9 cellular contexts compared by ENCODE assay signal in genomic region chr11:9758676-9759518, GRCh38.
DNase-seq lines count a peak whose midpoint lies in the region; ATAC-seq, FAIRE-seq and TF ChIP-seq lines count a peak whose summit lies in the region.
"Had no signal": no experiment of that assay in that cellular context is flagged by ENCODE, and none has a peak within 500 bp of the region (broad histone marks: within the 10 kb centered on the region; RNA-seq: fewer than 3 reads in every experiment).

No MANE protein-coding gene starts in this region.

- no peak for FAIRE-seq in RCC 7860 (lab: Jason Lieb, UNC)
- FAIRE-seq: colon had no signal

- ATAC-seq in GM18907 (IDR thresholded peaks at IDR 0.05; ENCODE audit: unreplicated experiment) (peak; percentile 31), HG03442 (IDR thresholded peaks at IDR 0.05; ENCODE audit: unreplicated experiment) (peak; percentile 22), upper lobe of right lung (peak; percentile 78)

- H3K4me3 ChIP-seq in neutrophil (ENCODE audit: low read depth in 1 of 2, low read length in 1 of 2) (peak overlapping the region; percentile 70 to 78), upper lobe of right lung (peak overlapping the region; percentile 91)

- H3K4me1 ChIP-seq in neutrophil (ENCODE audit: control insufficient read depth in 1 of 2, insufficient read depth in 1 of 2, low read depth in 1 of 2, low read length in 1 of 2) (peaks cover 16 to 18% of the 10 kb centered on the region in 2 experiments), upper lobe of right lung (peaks cover 33% of the 10 kb centered on the region)

- peaks cover 12% of the 10 kb centered on the region for H3K27me3 ChIP-seq in neutrophil
- no peaks in the 10 kb centered on the region for H3K27me3 ChIP-seq in upper lobe of right lung

- no peaks in the 10 kb centered on the region for H3K9me3 ChIP-seq in neutrophil
- H3K9me3 ChIP-seq in upper lobe of right lung = no peaks in the 10 kb centered on the region

- TF ChIP-seq CTCF in neutrophil (IDR thresholded peaks at IDR 0.05) = no peak
- TF ChIP-seq CTCF in upper lobe of right lung (IDR thresholded peaks at IDR 0.05) = no peak

- H3K36me3 ChIP-seq in neutrophil (no peaks in the 10 kb centered on the region), upper lobe of right lung (no peaks in the 10 kb centered on the region)

- no peak overlapping the region for H3K27ac ChIP-seq in neutrophil
- H3K27ac ChIP-seq in upper lobe of right lung = peak overlapping the region; percentile 87

- intact Hi-C loops in upper lobe of right lung (cut with DNase I) = loop anchor here (5.0 kb wide), 1 partner anchor 548 kb away; the partner anchor contains the start of gene ADM

- DNase-seq in AG20443 (ENCODE audit: low spot score) (peak; percentile 80), RCC 7860 (ENCODE audit: low spot score) (peak; percentile 64), foreskin melanocyte (peak; percentile 70), upper lobe of right lung (peak; percentile 87)
- peak; percentile 62 for DNase-seq in activated naive CD4-positive, alpha-beta T cell treated with Interleukin-2 at 50 U/mL for 16 hours

Comparison
In these comparisons a context has a peak if more than half of its experiments do, and no peak if none do; other contexts are left out.
1. ATAC-seq: peak in every context shown above with its lines; median percentile 78 in upper lobe of right lung; 31 in GM18907; 22 in HG03442.